8 cellular contexts compared by ENCODE assay signal in the genomic region with DNA sequence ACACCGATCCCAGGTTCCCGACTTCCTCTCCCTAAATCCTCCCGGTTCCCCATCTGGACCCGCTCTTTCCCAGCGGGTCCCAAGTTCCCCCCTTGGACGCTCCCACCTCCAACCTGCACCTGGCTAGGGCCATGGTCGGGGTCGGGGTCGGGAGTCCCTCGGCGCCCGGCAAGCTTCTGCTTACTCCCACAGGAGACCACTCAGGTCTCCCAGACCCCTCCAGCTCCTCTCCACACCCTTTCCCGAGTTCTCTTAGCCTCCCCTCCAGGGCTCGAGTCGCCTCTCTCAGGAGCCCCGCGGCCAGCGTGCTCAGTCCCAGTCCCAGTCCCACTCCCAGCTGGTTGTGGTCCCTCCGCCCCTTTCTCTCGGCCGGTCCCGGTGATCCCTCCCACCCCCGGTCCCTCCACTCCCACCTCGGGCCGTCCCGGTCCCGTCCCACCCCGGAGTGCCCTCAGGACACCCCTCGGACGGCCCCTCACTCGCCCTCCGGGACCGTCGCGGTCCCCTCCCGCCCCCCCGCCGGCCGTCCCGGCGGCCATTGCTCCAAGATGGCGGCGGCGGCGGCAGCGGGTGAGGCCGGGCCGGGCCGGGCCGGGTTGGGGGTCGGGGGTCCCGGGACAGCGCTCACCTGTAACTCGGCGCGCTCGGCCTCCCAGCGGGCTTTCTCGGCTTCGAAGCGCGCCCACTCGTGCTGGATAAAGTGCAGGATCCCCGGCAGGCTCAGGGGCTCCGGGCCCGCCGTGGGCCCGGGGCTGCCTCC. TPM values are rescaled to one million over a fixed set of nuclear protein-coding genes. Genes with fewer than 3 reads are reported as not detected.
A peak's percentile ranks its signal among the peaks of the same experiment; 100 is the strongest.
DNase-seq lines count a peak whose midpoint lies in the region; ATAC-seq and TF ChIP-seq lines count a peak whose summit lies in the region.

A gene with protein sequence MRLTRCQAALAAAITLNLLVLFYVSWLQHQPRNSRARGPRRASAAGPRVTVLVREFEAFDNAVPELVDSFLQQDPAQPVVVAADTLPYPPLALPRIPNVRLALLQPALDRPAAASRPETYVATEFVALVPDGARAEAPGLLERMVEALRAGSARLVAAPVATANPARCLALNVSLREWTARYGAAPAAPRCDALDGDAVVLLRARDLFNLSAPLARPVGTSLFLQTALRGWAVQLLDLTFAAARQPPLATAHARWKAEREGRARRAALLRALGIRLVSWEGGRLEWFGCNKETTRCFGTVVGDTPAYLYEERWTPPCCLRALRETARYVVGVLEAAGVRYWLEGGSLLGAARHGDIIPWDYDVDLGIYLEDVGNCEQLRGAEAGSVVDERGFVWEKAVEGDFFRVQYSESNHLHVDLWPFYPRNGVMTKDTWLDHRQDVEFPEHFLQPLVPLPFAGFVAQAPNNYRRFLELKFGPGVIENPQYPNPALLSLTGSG (plus strand): TSS at position 537 of the 760 bp plus-strand sequence. CDS start 9,394 bp downstream, outside the sequence.

- CTCF ChIA-PET in IMR-90 (lab: Yijun Ruan, JAX), result no interaction called here

- H2AK5ac ChIP-seq in IMR-90 (ENCODE audit: low read depth, low read length), result peak within 1 kb of the TSS; percentile 96

- ATAC-seq in IMR-90 (ENCODE audit: low read depth) (peak; percentile 82), HG03457 (IDR thresholded peaks at IDR 0.05; ENCODE audit: unreplicated experiment) (no peak)

- peak within 1 kb of the TSS; percentile 71 for H3K56ac ChIP-seq in IMR-90 (ENCODE audit: extremely low read depth, insufficient read depth, low read length)

- no peak within 1 kb of the TSS; the same call in 1 of the 2 replicates for H2BK20ac ChIP-seq in IMR-90 (ENCODE audit: low read depth, low read length)

- peak within 1 kb of the TSS; percentile 61 to 95; a peak in 3 of 4 replicates for H4K8ac ChIP-seq in IMR-90 (ENCODE audit: low read depth in 2 of 2, low read length in 2 of 2)

- TF ChIP-seq RAD21 in IMR-90 (IDR thresholded peaks at IDR 0.05; ENCODE audit: low read length), result no peak

- peak within 1 kb of the TSS; percentile 99 for H3K23ac ChIP-seq in IMR-90 (ENCODE audit: low read depth, low read length)

- peak within 1 kb of the TSS; percentile 57 for H2BK120ac ChIP-seq in IMR-90 (ENCODE audit: low read depth, low read length)

- BruUV-seq in IMR-90 (replicated peaks; lab: Mats Ljungman, UMichigan), result no TSS peak

- TF ChIP-seq CTCF in IMR-90 (conservative IDR thresholded peaks at IDR 0.05; ENCODE audit: low read depth, low read length) (no peak), fibroblast of the aortic adventitia (IDR thresholded peaks at IDR 0.05; ENCODE audit: insufficient read depth, low read length) (no peak)

- H3K18ac ChIP-seq in IMR-90 (ENCODE audit: low read depth, low read length), result peak within 1 kb of the TSS; percentile 68; the same call in 1 of the 2 replicates

- no peak within 1 kb of the TSS for H2BK15ac ChIP-seq in IMR-90 (ENCODE audit: low read depth, low read length)

- H3K9ac ChIP-seq in IMR-90 (ENCODE audit: low read depth, low read length), result peak within 1 kb of the TSS; percentile 97

- peak within 1 kb of the TSS; percentile 80 for H4K91ac ChIP-seq in IMR-90 (ENCODE audit: insufficient read depth, low read depth, low read length)

- H3K4me2 ChIP-seq in IMR-90 (ENCODE audit: low read depth, low read length), result peak within 1 kb of the TSS; percentile 98

- dilution Hi-C loops in IMR-90 (cut with HindIII; ENCODE audit: low sequenced_read_pairs, unreplicated experiment), result no loop called here

- H3K4me1 ChIP-seq in IMR-90 (ENCODE audit: control insufficient read depth, insufficient read depth, low read length) (peaks cover 10% of the 10 kb centered on the region), neuron (ENCODE audit: insufficient read depth, low read length) (peaks cover 20% of the 10 kb centered on the region)

- H3K14ac ChIP-seq in IMR-90 (replicated peaks; ENCODE audit: low read depth, low read length), result peak within 1 kb of the TSS; percentile 92

- H2AK9ac ChIP-seq in IMR-90 (replicated peaks; ENCODE audit: low read depth, low read length, poor library complexity), result peak within 1 kb of the TSS; percentile 97

- H3K4me3 ChIP-seq in IMR-90 (ENCODE audit: insufficient read depth, low read depth, low read length) (peak within 1 kb of the TSS; percentile 98), fibroblast of the aortic adventitia (ENCODE audit: low read depth, low read length) (peak within 1 kb of the TSS; percentile 95), neuron (ENCODE audit: low read length) (peak within 1 kb of the TSS; percentile 91)

- H3K36me3 ChIP-seq in IMR-90 (ENCODE audit: control insufficient read depth, insufficient read depth, low read length) (peaks cover 16% of the 10 kb centered on the region), neuron (ENCODE audit: insufficient read depth, low read length) (peaks cover 30% of the 10 kb centered on the region)

- H3K27me3 ChIP-seq in IMR-90 (ENCODE audit: control insufficient read depth, insufficient read depth, low read length) (no peaks in the 10 kb centered on the region), neuron (ENCODE audit: insufficient read depth, low read length) (no peaks in the 10 kb centered on the region)

- no peak for TF ChIP-seq POLR2A in IMR-90 (IDR thresholded peaks at IDR 0.05; ENCODE audit: low read depth, low read length)

- H3K79me1 ChIP-seq in IMR-90 (ENCODE audit: low read depth in 1 of 2, low read length in 2 of 2), result peaks cover 9 to 66% of the 10 kb centered on the region in 2 experiments

- peaks cover 51% of the 10 kb centered on the region for H4K20me1 ChIP-seq in IMR-90 (ENCODE audit: insufficient read depth, low read length)

- peak within 1 kb of the TSS; percentile 98 for H2AFZ ChIP-seq in IMR-90 (replicated peaks; ENCODE audit: low read length, poor library complexity)
- H2AFZ ChIP-seq in neuron (ENCODE audit: low read depth, low read length), result peak within 1 kb of the TSS; percentile 48

- peaks cover 17% of the 10 kb centered on the region for H3K9me1 ChIP-seq in IMR-90 (ENCODE audit: insufficient read depth, low read length)

- H2BK5ac ChIP-seq in IMR-90 (ENCODE audit: low read depth, low read length, poor library complexity, severe bottlenecking), result peak within 1 kb of the TSS; percentile 86

- peak within 1 kb of the TSS; percentile 65 for H4K5ac ChIP-seq in IMR-90 (ENCODE audit: low read depth, low read length)

- no peaks in the 10 kb centered on the region for H3K9me3 ChIP-seq in IMR-90 (ENCODE audit: control insufficient read depth, insufficient read depth, low read length)
- no peaks in the 10 kb centered on the region for H3K9me3 ChIP-seq in neuron (ENCODE audit: low read length)

- peak within 1 kb of the TSS; percentile 78 for H3K27ac ChIP-seq in IMR-90 (ENCODE audit: insufficient read depth, low read length)

- in situ Hi-C loops in IMR-90 (cut with MboI; ENCODE audit: low sequenced_read_pairs), result no loop called here

- 0% methylated on average over 23 of the region's 68 CpGs; no CpG with 5 or more reads in 1 of the 2 experiments for WGBS in IMR-90 (ENCODE audit: extremely low coverage in 2 of 2, insufficient read length in 1 of 2), 2 experiments

- intact Hi-C loops in IMR-90 (cut with micrococcal nuclease), result loop anchor here (5.0 to 10.0 kb wide), 2 partner anchors 131 to 218 kb away; no protein-coding TSS in a partner anchor

- peak within 1 kb of the TSS; percentile 92 for H3K4ac ChIP-seq in IMR-90 (ENCODE audit: low read depth, low read length)

- DNase-seq in NCI-H2227 (lab: John Stamatoyannopoulos, UW; ENCODE audit: unreplicated experiment) (peak; percentile 41), NCI-H2227 treated with DMSO at 0.1 percent for 48 hours (lab: John Stamatoyannopoulos, UW) (no peak), IMR-90 (no peak), fibroblast of the aortic adventitia (ENCODE audit: low read depth) (no peak), NCI-H524 treated with DMSO at 0.1 percent for 48 hours (lab: John Stamatoyannopoulos, UW) (no peak)
- DNase-seq in activated T-cell treated with anti-CD3 and anti-CD28 coated beads, Interleukin-2, amount 50 U/mL, for 1 hour, result peak; percentile 62

- POLR2A ChIA-PET in IMR-90 (lab: Charles Lee; ENCODE audit: unreplicated experiment), result no interaction called here

TF ChIP-seq in IMR-90, 13 proteins besides CTCF, POLR2A, EP300 and RAD21:
- TF ChIP-seq MAZ (IDR thresholded peaks at IDR 0.05; ENCODE audit: borderline replicate concordance, low read depth, low read length) (0 out of 2 replicates have a peak, but pooled peaks have one; percentile 23), SMC3 (IDR thresholded peaks at IDR 0.05; ENCODE audit: low read depth, low read length) (no peak), MXI1 (IDR thresholded peaks at IDR 0.05; ENCODE audit: borderline replicate concordance, low read depth, low read length) (peak; percentile 41; the same call in 1 of the 2 replicates)
- TF ChIP-seq, protein P1, sequence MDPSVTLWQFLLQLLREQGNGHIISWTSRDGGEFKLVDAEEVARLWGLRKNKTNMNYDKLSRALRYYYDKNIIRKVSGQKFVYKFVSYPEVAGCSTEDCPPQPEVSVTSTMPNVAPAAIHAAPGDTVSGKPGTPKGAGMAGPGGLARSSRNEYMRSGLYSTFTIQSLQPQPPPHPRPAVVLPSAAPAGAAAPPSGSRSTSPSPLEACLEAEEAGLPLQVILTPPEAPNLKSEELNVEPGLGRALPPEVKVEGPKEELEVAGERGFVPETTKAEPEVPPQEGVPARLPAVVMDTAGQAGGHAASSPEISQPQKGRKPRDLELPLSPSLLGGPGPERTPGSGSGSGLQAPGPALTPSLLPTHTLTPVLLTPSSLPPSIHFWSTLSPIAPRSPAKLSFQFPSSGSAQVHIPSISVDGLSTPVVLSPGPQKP (IDR thresholded peaks at IDR 0.05; ENCODE audit: borderline replicate concordance, low read depth, low read length), result no peak

RNA-seq across cellular contexts. Expression of the gene that starts here (rescaled TPM):
- 5.8 and 6.1 TPM in 2 replicates for total RNA-seq in IMR-90 (2012; rRNA removed)
- polyA plus RNA-seq in IMR-90 (2012; rRNA removed), result 25.3 and 28.5 TPM in 2 replicates
- 22.3 and 36.1 TPM in 2 replicates for polyA plus RNA-seq in IMR-90 (2012; cell fraction: cytosol; rRNA removed)
- 50.3 and 64.5 TPM in 2 replicates for polyA plus RNA-seq in IMR-90 (2012; cell fraction: nucleus; rRNA removed; ENCODE audit: low replicate concordance)
- 11.8 and 13.2 TPM in 2 replicates for total RNA-seq in fibroblast of the aortic adventitia (ENCODE audit: low replicate concordance)

Comparison
In these comparisons a context has a peak if more than half of its experiments do, and no peak if none do; other contexts are left out.
1. DNase-seq: peak in NCI-H2227 (single experiment) and activated T-cell treated with anti-CD3 and anti-CD28 coated beads, Interleukin-2, amount 50 U/mL, for 1 hour (single experiment); none in NCI-H2227 treated with DMSO at 0.1 percent for 48 hours (single experiment), IMR-90 (single experiment), fibroblast of the aortic adventitia (single experiment) and NCI-H524 treated with DMSO at 0.1 percent for 48 hours (single experiment).
2. Peak in every context shown above with its lines, with median percentiles within 50 percentile points of each other: H3K4me3 ChIP-seq.